5 cellular contexts compared by ENCODE assay signal in the genomic region with DNA sequence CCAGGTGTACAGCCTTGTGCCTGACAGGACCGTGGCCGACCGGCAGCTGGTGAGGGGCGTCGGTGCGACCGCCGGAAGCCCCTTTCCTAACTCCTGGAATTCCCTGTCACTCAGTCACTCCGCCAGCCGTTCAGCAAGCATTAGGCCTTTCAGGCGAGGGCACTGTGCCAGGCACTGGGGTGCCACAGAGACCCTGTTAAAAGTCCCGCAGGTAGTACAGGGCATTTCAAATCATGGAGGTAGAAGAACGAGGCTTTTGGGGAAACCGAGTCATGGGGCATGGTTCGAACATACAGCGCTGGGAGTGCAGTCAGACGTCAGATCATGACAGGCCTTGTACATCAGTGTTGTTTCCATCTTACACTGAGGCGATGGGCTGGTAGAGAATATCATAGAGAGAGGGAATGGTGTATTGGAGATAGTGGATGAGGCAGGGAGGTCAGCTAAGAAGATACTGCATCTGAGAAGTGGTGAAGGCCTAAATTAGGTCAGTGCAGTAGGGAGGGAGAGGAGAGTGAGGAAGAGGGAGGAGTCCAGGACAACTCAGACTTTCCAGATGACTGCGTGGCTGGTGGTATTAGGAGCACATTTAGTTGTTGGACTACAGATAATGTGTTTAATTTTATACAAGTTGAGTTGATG. TPM values are rescaled to one million over a fixed set of nuclear protein-coding genes. Genes with fewer than 3 reads are reported as not detected.
DNase-seq lines count a peak whose midpoint lies in the region; ATAC-seq and TF ChIP-seq lines count a peak whose summit lies in the region.

No MANE protein-coding gene starts in this region.

- no peaks in the 10 kb centered on the region for H3K27me3 ChIP-seq in KMS-11 (ENCODE audit: insufficient read depth, low read depth)
- H3K27me3 ChIP-seq in body of pancreas: no peaks in the 10 kb centered on the region

- ATAC-seq in body of pancreas (no peak), GM19328 (IDR thresholded peaks at IDR 0.05; ENCODE audit: unreplicated experiment) (no peak)
- ATAC-seq in natural killer cell treated with Interleukin-12 subunit alpha and Interleukin-12 subunit beta and Interleukin-15 and Interleukin-18, amount 100 ng/mL, for 72 hours: no peak

- no peaks in the 10 kb centered on the region; the same call in 1 of the 2 replicates for H3K79me2 ChIP-seq in KMS-11 (ENCODE audit: insufficient read depth, low read depth)

- H3K36me3 Mint-ChIP-seq in natural killer cell treated with Interleukin-12 subunit alpha and Interleukin-12 subunit beta and Interleukin-15 and Interleukin-18, amount 100 ng/mL, for 72 hours: peaks cover 7% of the 10 kb centered on the region

- WGBS in body of pancreas, 2 donors: 5 to 6% methylated on average over 12 to 19 of the region's 19 CpGs

- peak overlapping the region; percentile 91 to 99 for H3K27ac Mint-ChIP-seq in natural killer cell treated with Interleukin-12 subunit alpha and Interleukin-12 subunit beta and Interleukin-15 and Interleukin-18, amount 100 ng/mL, for 72 hours

- peak overlapping the region; percentile 98 for H3K4me2 ChIP-seq in KMS-11

- TF ChIP-seq CTCF in KMS-11 (conservative IDR thresholded peaks at IDR 0.05; ENCODE audit: low read depth, low read length): no peak; the same call in 1 of the 2 replicates
- no peak for TF ChIP-seq CTCF in body of pancreas (IDR thresholded peaks at IDR 0.05)

- no peak for DNase-seq in body of pancreas
- no peak for DNase-seq in natural killer cell treated with Interleukin-12 subunit alpha and Interleukin-12 subunit beta and Interleukin-15 and Interleukin-18, amount 100 ng/mL, for 72 hours (ENCODE audit: low spot score)
- DNase-seq in DMS153 treated with DMSO at 0.1 percent for 48 hours (lab: John Stamatoyannopoulos, UW; ENCODE audit: unreplicated experiment): no peak

- peaks cover 29 to 32% of the 10 kb centered on the region in 2 donors for H3K4me1 Mint-ChIP-seq in natural killer cell treated with Interleukin-12 subunit alpha and Interleukin-12 subunit beta and Interleukin-15 and Interleukin-18, amount 100 ng/mL, for 72 hours (ENCODE audit: low read depth in 2 of 2)

- H3K9ac ChIP-seq in KMS-11: peak overlapping the region; percentile 77

- peaks cover 11% of the 10 kb centered on the region for H3K4me1 ChIP-seq in KMS-11 (ENCODE audit: low read depth, poor library complexity, severe bottlenecking)
- peaks cover 30% of the 10 kb centered on the region for H3K4me1 ChIP-seq in body of pancreas

- H3K27me3 Mint-ChIP-seq in natural killer cell treated with Interleukin-12 subunit alpha and Interleukin-12 subunit beta and Interleukin-15 and Interleukin-18, amount 100 ng/mL, for 72 hours: no peaks in the 10 kb centered on the region

- intact Hi-C loops in body of pancreas (cut with DNase I): no loop called here

- H4K20me1 ChIP-seq in KMS-11 (ENCODE audit: insufficient read depth): no peaks in the 10 kb centered on the region

- H3K9me3 ChIP-seq in body of pancreas: no peaks in the 10 kb centered on the region

- peak overlapping the region; percentile 87 for H3K27ac ChIP-seq in KMS-11
- peak overlapping the region; percentile 85 to 96 (median 95) for H3K27ac ChIP-seq in body of pancreas

- H3K9me3 Mint-ChIP-seq in natural killer cell treated with Interleukin-12 subunit alpha and Interleukin-12 subunit beta and Interleukin-15 and Interleukin-18, amount 100 ng/mL, for 72 hours: no peaks in the 10 kb centered on the region

- H3K4me3 Mint-ChIP-seq in natural killer cell treated with Interleukin-12 subunit alpha and Interleukin-12 subunit beta and Interleukin-15 and Interleukin-18, amount 100 ng/mL, for 72 hours: peak overlapping the region; percentile 99

- H2AFZ ChIP-seq in KMS-11 (ENCODE audit: low read depth): peak overlapping the region; percentile 80

- H3K4me3 ChIP-seq in KMS-11 (IDR thresholded peaks at IDR 0.05; ENCODE audit: insufficient read depth, low read depth, low read length) (peak overlapping the region; percentile 45), body of pancreas (peak overlapping the region; percentile 47 to 49)

- TF ChIP-seq POLR2A in body of pancreas (IDR thresholded peaks at IDR 0.05): no peak

- H3K36me3 ChIP-seq in KMS-11 (ENCODE audit: insufficient read depth): no peaks in the 10 kb centered on the region
- H3K36me3 ChIP-seq in body of pancreas (replicated peaks in 1 of 2; ENCODE audit: insufficient read depth in 1 of 2, low read depth in 2 of 2): peaks cover 0 to 1% of the 10 kb centered on the region in 2 donors

RNA-seq across cellular contexts. Expression of a gene that starts 0.9 kb away (rescaled TPM):
- total RNA-seq in body of pancreas: 10 to 100 TPM; 16.9 to 26.0 TPM
- total RNA-seq in natural killer cell treated with Interleukin-12 subunit alpha and Interleukin-12 subunit beta and Interleukin-15 and Interleukin-18, amount 100 ng/mL, for 72 hours: 10 to 100 TPM; 11.4 to 27.5 TPM

RNA-seq across cellular contexts. Expression of a gene that starts 9.0 kb away (rescaled TPM):
- total RNA-seq in body of pancreas: 10 to 100 TPM; 60.3 to 65.9 TPM
- total RNA-seq in natural killer cell treated with Interleukin-12 subunit alpha and Interleukin-12 subunit beta and Interleukin-15 and Interleukin-18, amount 100 ng/mL, for 72 hours: 10 to 100 TPM in 1 of 2 donors, 1 to 10 TPM in 1; 4.4 to 13.3 TPM

RNA-seq across cellular contexts. Expression of a gene that starts 13.9 kb away (rescaled TPM):
- total RNA-seq in body of pancreas: 10 to 100 TPM; 30.9 to 52.1 TPM
- 100 to 1,000 TPM; 103 to 164 TPM for total RNA-seq in natural killer cell treated with Interleukin-12 subunit alpha and Interleukin-12 subunit beta and Interleukin-15 and Interleukin-18, amount 100 ng/mL, for 72 hours

RNA-seq across cellular contexts. Expression of a gene that starts 14.1 kb away (rescaled TPM):
- 10 to 100 TPM; 38.9 to 39.9 TPM for total RNA-seq in body of pancreas
- total RNA-seq in natural killer cell treated with Interleukin-12 subunit alpha and Interleukin-12 subunit beta and Interleukin-15 and Interleukin-18, amount 100 ng/mL, for 72 hours: 10 to 100 TPM; 61.5 to 78.0 TPM

RNA-seq across cellular contexts. Expression of a gene that starts 26.9 kb away (rescaled TPM):
- total RNA-seq in body of pancreas: 10 to 100 TPM; 21.0 to 33.9 TPM
- total RNA-seq in natural killer cell treated with Interleukin-12 subunit alpha and Interleukin-12 subunit beta and Interleukin-15 and Interleukin-18, amount 100 ng/mL, for 72 hours: under 1 TPM; 0.33 to 0.40 TPM

Comparison
In these comparisons a context has a peak if more than half of its experiments do, and no peak if none do; other contexts are left out.
1. RNA of a gene that starts 9.0 kb away (total RNA-seq): 60.3 to 65.9 TPM in body of pancreas; 4.4 to 13.3 TPM in natural killer cell treated with Interleukin-12 subunit alpha and Interleukin-12 subunit beta and Interleukin-15 and Interleukin-18, amount 100 ng/mL, for 72 hours; every median in the first group is over 4 times any median in the second.